ENCODE assay signal across 2 cellular contexts in genomic region chr2:9145752-9146430, GRCh38.
TF ChIP-seq lines count a peak whose summit lies in the region.

No MANE protein-coding gene starts in this region.

TF ChIP-seq in GM23338, 12 proteins besides CTCF, POLR2A, EP300 and RAD21:
- no peak for TF ChIP-seq ETS1 (IDR thresholded peaks at IDR 0.05)
- TF ChIP-seq STAT1 (IDR thresholded peaks at IDR 0.05; ENCODE audit: unreplicated experiment), result no peak
- TF ChIP-seq ZNF114 (CRISPR knock-in tag; IDR thresholded peaks at IDR 0.05), result no peak
- TF ChIP-seq JUNB (IDR thresholded peaks at IDR 0.05; ENCODE audit: unreplicated experiment), result no peak
- TF ChIP-seq CREB1 (CRISPR knock-in tag; IDR thresholded peaks at IDR 0.05; ENCODE audit: low read depth), result no peak
- no peak for TF ChIP-seq POLR2AphosphoS5 (IDR thresholded peaks at IDR 0.05; ENCODE audit: low read depth)
- no peak for TF ChIP-seq ZNF462 (CRISPR knock-in tag; IDR thresholded peaks at IDR 0.05)
- TF ChIP-seq ZNF331 (CRISPR knock-in tag; IDR thresholded peaks at IDR 0.05; ENCODE audit: low read depth), result no peak
- TF ChIP-seq NANOG (IDR thresholded peaks at IDR 0.05; ENCODE audit: borderline replicate concordance), result no peak

TF ChIP-seq in K562, 482 proteins besides CTCF, POLR2A, EP300 and RAD21:
- TF ChIP-seq E2F6 (IDR thresholded peaks at IDR 0.05; ENCODE audit: borderline replicate concordance in 1 of 2, extremely low read depth in 1 of 2, insufficient read depth in 1 of 2, insufficient read length in 1 of 2, low read depth in 1 of 2, low read length in 1 of 2, poor library complexity in 1 of 2, severe bottlenecking in 1 of 2), result peak in 1 of 2 experiments; percentile 42
- TF ChIP-seq ZNF407 (IDR thresholded peaks at IDR 0.05; ENCODE audit: low read depth), result peak; percentile 87
- TF ChIP-seq MGA (IDR thresholded peaks at IDR 0.05), result peak; percentile 59; the same call in 1 of the 2 replicates
- no peak for TF ChIP-seq TCF7L2 (IDR thresholded peaks at IDR 0.05; ENCODE audit: low read depth, low read length)
- 0 out of 2 replicates have a peak, but pooled peaks have one; percentile 27 for TF ChIP-seq L3MBTL2 (IDR thresholded peaks at IDR 0.05)
- no peak for TF ChIP-seq ZNF436 (CRISPR knock-in tag; IDR thresholded peaks at IDR 0.05)
- no peak for TF ChIP-seq MXI1 (IDR thresholded peaks at IDR 0.05; ENCODE audit: low read depth, low read length)
- no peak for TF ChIP-seq STAT6 (CRISPR knock-in tag; IDR thresholded peaks at IDR 0.05)
- TF ChIP-seq GATAD2B (IDR thresholded peaks at IDR 0.05; ENCODE audit: borderline replicate concordance), result no peak
- TF ChIP-seq ZNF699 (CRISPR knock-in tag; IDR thresholded peaks at IDR 0.05; ENCODE audit: insufficient replicate concordance), result no peak
- no peak for TF ChIP-seq RBM39 (optimal IDR thresholded peaks at IDR 0.05; ENCODE audit: low read depth, low read length)
- no peak for TF ChIP-seq TCFL5 (CRISPR knock-in tag; conservative IDR thresholded peaks at IDR 0.05)
- TF ChIP-seq EGR1 (conservative IDR thresholded peaks at IDR 0.05), result 0 out of 2 replicates have a peak, but pooled peaks have one; percentile 18
- no peak for TF ChIP-seq ZNF780A (CRISPR knock-in tag; IDR thresholded peaks at IDR 0.05)
- no peak for TF ChIP-seq RBM34 (IDR thresholded peaks at IDR 0.05; ENCODE audit: borderline replicate concordance, insufficient read depth, low read length)
